ENCODE assay signal across 19 cellular contexts in genomic region chr1:29520571-29521437, GRCh38.
DNase-seq lines count a peak whose midpoint lies in the region; ATAC-seq and TF ChIP-seq lines count a peak whose summit lies in the region.
"Had no signal": no experiment of that assay in that cellular context is flagged by ENCODE, and none has a peak within 500 bp of the region (broad histone marks: within the 10 kb centered on the region; RNA-seq: fewer than 3 reads in every experiment).

No MANE protein-coding gene starts in this region.

- no peak overlapping the region for H3K27ac ChIP-seq in PC-3 (ENCODE audit: low read length)
- H3K27ac ChIP-seq in stomach: no peak overlapping the region
- no peak overlapping the region for H3K27ac ChIP-seq in GM23248
- H3K27ac ChIP-seq: skin epidermis had no signal

- H3K4me1 ChIP-seq in PC-3 (ENCODE audit: insufficient read depth, low read length) (no peaks in the 10 kb centered on the region), stomach (peaks cover 0 to 12% (median 0%) of the 10 kb centered on the region in 4 donors), GM23248 (ENCODE audit: insufficient read depth) (no peaks in the 10 kb centered on the region)

- H3F3A ChIP-seq in PC-3 (ENCODE audit: low read length, unreplicated experiment): no peaks in the 10 kb centered on the region
- no peaks in the 10 kb centered on the region for H3F3A ChIP-seq in GM23248 (ENCODE audit: insufficient read depth)

- in situ Hi-C loops in GM23248 (cut with MboI) (no loop called here), GM13977 (cut with MboI; ENCODE audit: low pct_unique_long_range_greater_than_20kb, low sequenced_read_pairs, unreplicated experiment) (no loop called here)

- no peaks in the 10 kb centered on the region for H3K27me3 ChIP-seq in PC-3 (ENCODE audit: low read length)
- H3K27me3 ChIP-seq in stomach: peaks cover 0 to 63% (median 8%) of the 10 kb centered on the region in 3 donors
- peaks cover 29% of the 10 kb centered on the region for H3K27me3 ChIP-seq in GM23248 (replicated peaks; ENCODE audit: insufficient read depth)
- H3K27me3 ChIP-seq: MG63 had no signal

- H3K9me2 ChIP-seq in PC-3 (replicated peaks; ENCODE audit: low read length): no peaks in the 10 kb centered on the region
- H3K9me2 ChIP-seq in GM23248 (ENCODE audit: insufficient read depth): no peaks in the 10 kb centered on the region

- no peaks in the 10 kb centered on the region for H3K79me2 ChIP-seq in PC-3 (ENCODE audit: low read length)
- no peaks in the 10 kb centered on the region for H3K79me2 ChIP-seq in GM23248 (ENCODE audit: insufficient read depth)

- CTCF ChIA-PET in PC-3 (lab: Charles Lee): no interaction called here

- intact Hi-C loops in PC-3 (cut with micrococcal nuclease) (no loop called here), stomach (cut with DNase I; ENCODE audit: low total_unique reads) (no loop called here)

- WGBS in stomach, 5 donors: 58 to 74% (median 72%) methylated on average over 10 to 11 of the region's 11 CpGs
- WGBS in GM23248 (ENCODE audit: low coverage in 1 of 2, low lambda C conversion rate in 2 of 2, missing lambda C conversion rate in 2 of 2), 2 experiments: 68% methylated on average over 11 of the region's 11 CpGs

- ATAC-seq in PC-3 (peak; percentile 22; the same call in 1 of the 2 replicates), HG03039 (IDR thresholded peaks at IDR 0.05; ENCODE audit: unreplicated experiment) (no peak)
- ATAC-seq: activated T-cell treated with anti-CD3 and anti-CD28 coated beads, Interleukin-2, amount 50 U/mL, for 72 hours; naive thymus-derived CD4-positive, alpha-beta T cell had no signal

- TF ChIP-seq POLR2A in stomach (IDR thresholded peaks at IDR 0.05): no peak

- H3K36me3 ChIP-seq in PC-3 (ENCODE audit: low read depth, low read length) (no peaks in the 10 kb centered on the region), stomach (no peaks in the 10 kb centered on the region), GM23248 (ENCODE audit: low read depth) (no peaks in the 10 kb centered on the region)
- H3K36me3 ChIP-seq: MG63 had no signal

- no peak for TF ChIP-seq EP300 in stomach (IDR thresholded peaks at IDR 0.05)

- H3K9me3 ChIP-seq in PC-3 (ENCODE audit: low read length) (no peaks in the 10 kb centered on the region), stomach (no peaks in the 10 kb centered on the region), GM23248 (ENCODE audit: low read depth) (no peaks in the 10 kb centered on the region)
- H3K9me3 ChIP-seq: MG63 had no signal

- no peaks in the 10 kb centered on the region for H4K20me1 ChIP-seq in PC-3 (ENCODE audit: low read length)
- no peaks in the 10 kb centered on the region for H4K20me1 ChIP-seq in GM23248 (ENCODE audit: insufficient read depth)

- DNase-seq in NCI-H82 (lab: John Stamatoyannopoulos, UW) (peak; percentile 43), NCI-H82 treated with DMSO at 0.1 percent for 48 hours (lab: John Stamatoyannopoulos, UW; ENCODE audit: unreplicated experiment) (no peak), PC-3 (no peak), islet precursor cell (peak; percentile 38), stomach (peak; percentile 16), GM23248 (no peak), GM13977 (ENCODE audit: low spot score) (no peak)
- DNase-seq: activated T-cell treated with anti-CD3 and anti-CD28 coated beads, Interleukin-2, amount 50 U/mL, for 72 hours; C1 segment of cervical spinal cord; DMS153; MG63; NCI-H1436; NCI-H446 treated with DMSO at 0.1 percent for 48 hours; SHP77 treated with DMSO at 0.1 percent for 48 hours; stimulated activated CD4-positive, alpha-beta T cell treated with anti-CD3 and anti-CD28 coated beads, Interleukin-4, amount 100 ng/mL, for 4 hours had no signal

- H2AFZ ChIP-seq in PC-3 (ENCODE audit: low read length) (no peak overlapping the region), GM23248 (no peak overlapping the region)

- POLR2A ChIA-PET in PC-3 (lab: Charles Lee; ENCODE audit: unreplicated experiment): no interaction called here

- H3K4me2 ChIP-seq in PC-3 (ENCODE audit: low read length) (no peak overlapping the region), GM23248 (ENCODE audit: unreplicated experiment) (no peak overlapping the region)

- TF ChIP-seq CTCF in PC-3 (conservative IDR thresholded peaks at IDR 0.05; ENCODE audit: low read depth, low read length) (no peak), stomach (IDR thresholded peaks at IDR 0.05) (no peak), GM13977 (IDR thresholded peaks at IDR 0.05; ENCODE audit: extremely low read depth, insufficient read depth, missing control alignments) (no peak)

- H3K4me3 ChIP-seq in PC-3 (ENCODE audit: low read length) (no peak overlapping the region), stomach (no peak overlapping the region), GM23248 (no peak overlapping the region)
- H3K4me3 ChIP-seq: lung, MG63, skin epidermis had no signal

- no TSS peak for BruUV-seq in PC-3 (replicated peaks; lab: Mats Ljungman, UMichigan)

- H3K9ac ChIP-seq in PC-3 (ENCODE audit: low read length) (no peak overlapping the region), GM23248 (no peak overlapping the region)

Comparison
In these comparisons a context has a peak if more than half of its experiments do, and no peak if none do; other contexts are left out.
1. DNase-seq: peak in NCI-H82 (single experiment), islet precursor cell (single experiment) and stomach (single experiment); none in NCI-H82 treated with DMSO at 0.1 percent for 48 hours (single experiment), PC-3 (single experiment), GM23248 (single experiment) and GM13977 (single experiment).